8 cellular contexts compared by ENCODE assay signal in the genomic region with DNA sequence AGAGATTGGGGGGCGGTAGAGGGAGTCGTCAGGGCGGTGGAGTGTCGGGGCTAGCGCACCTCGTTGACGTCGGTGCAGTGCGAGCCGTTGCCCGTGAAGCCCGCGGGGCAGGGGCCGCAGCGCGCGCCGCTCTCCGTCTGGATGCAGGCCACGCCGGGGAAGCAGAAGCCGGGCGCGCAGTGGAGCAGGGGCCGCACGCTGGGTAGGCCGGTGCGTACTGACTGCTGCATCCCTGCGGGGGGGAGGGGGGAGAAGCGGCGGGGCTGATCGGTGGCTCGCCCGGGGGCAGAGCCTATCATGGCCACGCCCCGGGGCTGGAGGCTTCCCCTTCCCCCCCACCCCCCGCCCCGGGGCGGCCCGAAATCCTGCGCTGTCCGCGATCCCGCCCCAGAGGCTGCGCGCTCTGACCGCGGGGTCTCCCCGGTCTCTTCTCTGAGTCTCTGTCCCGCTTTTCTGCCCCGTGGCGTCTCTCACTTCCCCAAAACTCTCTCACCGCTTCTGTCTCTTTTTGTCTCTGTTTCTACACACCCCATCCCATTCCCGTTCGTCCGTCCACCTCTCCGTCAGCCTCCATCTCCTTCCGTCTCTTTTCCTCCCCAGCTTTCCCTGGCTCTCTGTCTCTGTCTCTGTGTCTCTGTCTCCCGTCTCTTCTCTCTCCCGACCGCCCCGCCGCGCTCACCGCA. TPM values are rescaled to one million over a fixed set of nuclear protein-coding genes. Genes with fewer than 3 reads are reported as not detected.
DNase-seq lines count a peak whose midpoint lies in the region; ATAC-seq and TF ChIP-seq lines count a peak whose summit lies in the region.

No MANE protein-coding gene starts in this region.

- TF ChIP-seq CTCF in omental fat pad (IDR thresholded peaks at IDR 0.05): no peak

- peak; percentile 36 for DNase-seq in EL
- DNase-seq in NOMO-1 treated with DMSO at 0.1 percent for 48 hours (lab: John Stamatoyannopoulos, UW; ENCODE audit: unreplicated experiment): peak; percentile 33
- DNase-seq in ecto neural progenitor cell (ENCODE audit: low spot score): peak; percentile 78
- no peak for DNase-seq in omental fat pad (ENCODE audit: low spot score)
- no peak for DNase-seq in COLO829 (ENCODE audit: low spot score)
- DNase-seq in HuH-7 (ENCODE audit: low spot score): no peak

- ATAC-seq in omental fat pad (ENCODE audit: low FRiP score): peak; percentile 40
- no peak for ATAC-seq in GM21528 (IDR thresholded peaks at IDR 0.05; ENCODE audit: low FRiP score, unreplicated experiment)
- no peak for ATAC-seq in HG03520 (IDR thresholded peaks at IDR 0.05; ENCODE audit: unreplicated experiment)

RNA-seq across cellular contexts. Expression of a gene that starts 1.1 kb away (rescaled TPM):
- 1 to 10 TPM; 1.1 to 1.9 (median 1.3) TPM for total RNA-seq in omental fat pad

RNA-seq across cellular contexts. Expression of a gene that starts 41.7 kb away (rescaled TPM):
- 100 to 1,000 TPM in 2 of 4 donors, 10 to 100 TPM in 2; 67.3 to 113 (median 96.0) TPM for total RNA-seq in omental fat pad

Comparison
In these comparisons a context has a peak if more than half of its experiments do, and no peak if none do; other contexts are left out.
1. DNase-seq: peak in EL (single experiment), NOMO-1 treated with DMSO at 0.1 percent for 48 hours (single experiment) and ecto neural progenitor cell (single experiment); none in omental fat pad (single experiment), COLO829 (single experiment) and HuH-7 (single experiment).